Comparison of ENCODE assay signal across 16 cellular contexts in the genomic region with DNA sequence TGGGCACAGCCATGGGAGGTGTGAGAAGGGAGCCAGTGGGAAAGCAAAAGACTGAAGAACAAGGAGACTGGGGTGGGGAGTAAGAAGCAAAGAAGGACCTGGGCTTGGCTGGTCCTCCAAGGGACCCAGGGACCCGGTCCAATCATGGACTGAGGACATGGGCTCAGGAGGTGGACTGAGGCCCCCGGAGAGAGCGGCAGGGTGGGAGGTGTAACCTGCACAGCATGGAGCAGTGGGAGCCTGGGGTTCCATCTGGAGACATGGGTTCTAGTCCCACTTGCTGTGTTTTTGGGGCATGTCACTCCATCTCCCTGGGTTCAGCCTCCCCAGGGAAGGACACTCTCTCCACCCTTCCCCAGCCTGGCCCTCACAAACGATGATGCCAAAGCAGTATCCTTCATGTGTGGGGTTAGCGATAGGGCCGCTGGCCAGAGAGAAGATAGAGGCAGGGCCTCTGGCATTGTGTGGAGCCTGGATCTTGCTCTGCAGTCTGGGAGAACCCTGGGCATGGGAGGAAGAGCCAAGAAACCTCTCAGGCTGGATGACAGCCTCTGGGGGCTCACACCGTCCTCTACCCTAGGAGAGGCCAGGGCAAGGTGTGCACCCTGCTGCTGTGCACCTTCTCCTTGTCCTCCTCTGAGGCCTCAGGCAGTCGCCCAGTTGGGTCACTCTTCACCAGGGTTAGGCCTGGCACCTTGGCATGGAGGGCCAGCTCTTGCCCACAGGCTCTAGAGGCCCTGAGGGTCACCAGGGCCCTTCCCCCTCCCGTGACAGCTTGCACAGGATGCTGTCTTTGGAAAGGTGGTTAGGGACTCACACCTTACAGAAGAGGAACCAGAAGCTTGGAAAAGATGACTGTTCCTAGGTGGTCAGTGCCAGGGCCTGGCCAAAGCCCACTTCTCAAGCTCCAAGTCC.
DNase-seq lines count a peak whose midpoint lies in the region; TF ChIP-seq lines count a peak whose summit lies in the region.
"Had no signal": no experiment of that assay in that cellular context is flagged by ENCODE, and none has a peak within 500 bp of the region (broad histone marks: within the 10 kb centered on the region; RNA-seq: fewer than 3 reads in every experiment).

No MANE protein-coding gene starts in this region.

- TF ChIP-seq CTCF in RWPE1 (conservative IDR thresholded peaks at IDR 0.05; ENCODE audit: low read depth), result no peak
- TF ChIP-seq CTCF in GM20000 (IDR thresholded peaks at IDR 0.05; ENCODE audit: extremely low read depth, missing control alignments), result no peak

- DNase-seq in RWPE1 (ENCODE audit: low spot score), result no peak
- peak; percentile 4 for DNase-seq in hepatic stellate cell (ENCODE audit: low spot score)
- DNase-seq in substantia nigra (lab: John Stamatoyannopoulos, UW), result no peak
- DNase-seq in NCI-H146 treated with DMSO at 0.1 percent for 48 hours (lab: John Stamatoyannopoulos, UW; ENCODE audit: unreplicated experiment), result no peak
- no peak for DNase-seq in GM20000 (ENCODE audit: low spot score)
- DNase-seq: caudate nucleus; DMS 273 treated with DMSO at 0.1 percent for 48 hours; effector memory CD4-positive, alpha-beta T cell; hippocampal formation; NCI-H1436; NCI-H2227 treated with DMSO at 0.1 percent for 48 hours; small intestine; stimulated activated CD4-positive, alpha-beta T cell treated with anti-CD3 and anti-CD28 coated beads, Interleukin-4, amount 100 ng/mL, for 4 hours; T-helper 1 cell had no signal

- peak overlapping the region; percentile 99 for H3K27ac ChIP-seq in RWPE1
- peak overlapping the region; percentile 23 for H3K27ac ChIP-seq in substantia nigra (ENCODE audit: low read depth, low read length, poor library complexity, severe bottlenecking)
- H3K27ac ChIP-seq: adrenal gland, BLaER1 had no signal

- CTCF ChIA-PET in RWPE1 (lab: Yijun Ruan, JAX), result interaction anchor here (5.9 kb wide), 1 partner anchor 38 kb away, joined by 68 read pairs; no protein-coding TSS in a partner anchor

- POLR2A ChIA-PET in RWPE1 (lab: Yijun Ruan, JAX; ENCODE audit: low non-redundant PET), result no interaction called here
